In the genomic region with DNA sequence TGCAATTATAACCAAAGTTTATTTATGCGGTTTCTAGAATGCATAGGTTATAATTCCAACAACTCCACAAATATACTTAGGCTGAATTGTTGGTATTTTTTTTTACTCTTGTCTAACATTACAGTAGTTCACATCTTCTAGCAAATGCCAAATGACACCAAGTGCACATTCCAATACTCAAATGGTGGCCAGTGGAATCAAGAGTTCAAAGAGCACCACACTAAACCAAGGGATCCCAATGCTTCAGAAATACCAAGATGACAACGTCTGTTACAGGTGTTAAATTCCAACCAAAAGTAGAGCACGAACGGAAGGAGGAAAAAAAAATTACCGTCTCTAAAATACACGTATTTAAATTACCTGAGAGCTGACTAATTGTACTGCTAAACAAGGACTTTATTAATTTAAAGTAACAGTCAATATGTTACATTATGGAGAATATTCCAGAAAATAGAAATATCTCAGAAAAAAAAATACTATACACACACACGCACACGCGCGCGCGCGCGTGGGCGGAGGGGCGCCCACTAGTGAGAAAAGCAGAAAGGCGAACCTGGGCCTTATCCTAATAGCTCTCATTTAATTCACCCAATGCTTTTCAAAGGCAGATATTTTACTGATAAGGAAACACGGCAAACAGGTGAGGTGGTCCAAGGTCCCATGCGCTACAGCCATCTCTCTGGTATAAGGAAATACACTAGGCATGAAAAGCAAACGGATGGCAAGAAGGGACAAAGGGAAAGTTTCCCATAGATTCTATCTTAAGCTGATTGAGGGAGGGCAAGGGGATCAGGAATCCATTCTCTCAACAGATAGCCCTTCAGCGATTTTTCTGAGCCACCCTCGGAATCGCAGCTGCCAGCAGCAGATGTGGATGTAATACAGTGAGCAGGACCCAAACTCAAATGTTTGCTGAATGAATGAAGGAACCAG, we compare ENCODE assay signal across 1 cellular context.
TF ChIP-seq lines count a peak whose summit lies in the region.

No MANE protein-coding gene starts in this region.

TF ChIP-seq in GM23338, 12 proteins besides CTCF, POLR2A, EP300 and RAD21 (continued from another document):
- TF ChIP-seq, protein P1, sequence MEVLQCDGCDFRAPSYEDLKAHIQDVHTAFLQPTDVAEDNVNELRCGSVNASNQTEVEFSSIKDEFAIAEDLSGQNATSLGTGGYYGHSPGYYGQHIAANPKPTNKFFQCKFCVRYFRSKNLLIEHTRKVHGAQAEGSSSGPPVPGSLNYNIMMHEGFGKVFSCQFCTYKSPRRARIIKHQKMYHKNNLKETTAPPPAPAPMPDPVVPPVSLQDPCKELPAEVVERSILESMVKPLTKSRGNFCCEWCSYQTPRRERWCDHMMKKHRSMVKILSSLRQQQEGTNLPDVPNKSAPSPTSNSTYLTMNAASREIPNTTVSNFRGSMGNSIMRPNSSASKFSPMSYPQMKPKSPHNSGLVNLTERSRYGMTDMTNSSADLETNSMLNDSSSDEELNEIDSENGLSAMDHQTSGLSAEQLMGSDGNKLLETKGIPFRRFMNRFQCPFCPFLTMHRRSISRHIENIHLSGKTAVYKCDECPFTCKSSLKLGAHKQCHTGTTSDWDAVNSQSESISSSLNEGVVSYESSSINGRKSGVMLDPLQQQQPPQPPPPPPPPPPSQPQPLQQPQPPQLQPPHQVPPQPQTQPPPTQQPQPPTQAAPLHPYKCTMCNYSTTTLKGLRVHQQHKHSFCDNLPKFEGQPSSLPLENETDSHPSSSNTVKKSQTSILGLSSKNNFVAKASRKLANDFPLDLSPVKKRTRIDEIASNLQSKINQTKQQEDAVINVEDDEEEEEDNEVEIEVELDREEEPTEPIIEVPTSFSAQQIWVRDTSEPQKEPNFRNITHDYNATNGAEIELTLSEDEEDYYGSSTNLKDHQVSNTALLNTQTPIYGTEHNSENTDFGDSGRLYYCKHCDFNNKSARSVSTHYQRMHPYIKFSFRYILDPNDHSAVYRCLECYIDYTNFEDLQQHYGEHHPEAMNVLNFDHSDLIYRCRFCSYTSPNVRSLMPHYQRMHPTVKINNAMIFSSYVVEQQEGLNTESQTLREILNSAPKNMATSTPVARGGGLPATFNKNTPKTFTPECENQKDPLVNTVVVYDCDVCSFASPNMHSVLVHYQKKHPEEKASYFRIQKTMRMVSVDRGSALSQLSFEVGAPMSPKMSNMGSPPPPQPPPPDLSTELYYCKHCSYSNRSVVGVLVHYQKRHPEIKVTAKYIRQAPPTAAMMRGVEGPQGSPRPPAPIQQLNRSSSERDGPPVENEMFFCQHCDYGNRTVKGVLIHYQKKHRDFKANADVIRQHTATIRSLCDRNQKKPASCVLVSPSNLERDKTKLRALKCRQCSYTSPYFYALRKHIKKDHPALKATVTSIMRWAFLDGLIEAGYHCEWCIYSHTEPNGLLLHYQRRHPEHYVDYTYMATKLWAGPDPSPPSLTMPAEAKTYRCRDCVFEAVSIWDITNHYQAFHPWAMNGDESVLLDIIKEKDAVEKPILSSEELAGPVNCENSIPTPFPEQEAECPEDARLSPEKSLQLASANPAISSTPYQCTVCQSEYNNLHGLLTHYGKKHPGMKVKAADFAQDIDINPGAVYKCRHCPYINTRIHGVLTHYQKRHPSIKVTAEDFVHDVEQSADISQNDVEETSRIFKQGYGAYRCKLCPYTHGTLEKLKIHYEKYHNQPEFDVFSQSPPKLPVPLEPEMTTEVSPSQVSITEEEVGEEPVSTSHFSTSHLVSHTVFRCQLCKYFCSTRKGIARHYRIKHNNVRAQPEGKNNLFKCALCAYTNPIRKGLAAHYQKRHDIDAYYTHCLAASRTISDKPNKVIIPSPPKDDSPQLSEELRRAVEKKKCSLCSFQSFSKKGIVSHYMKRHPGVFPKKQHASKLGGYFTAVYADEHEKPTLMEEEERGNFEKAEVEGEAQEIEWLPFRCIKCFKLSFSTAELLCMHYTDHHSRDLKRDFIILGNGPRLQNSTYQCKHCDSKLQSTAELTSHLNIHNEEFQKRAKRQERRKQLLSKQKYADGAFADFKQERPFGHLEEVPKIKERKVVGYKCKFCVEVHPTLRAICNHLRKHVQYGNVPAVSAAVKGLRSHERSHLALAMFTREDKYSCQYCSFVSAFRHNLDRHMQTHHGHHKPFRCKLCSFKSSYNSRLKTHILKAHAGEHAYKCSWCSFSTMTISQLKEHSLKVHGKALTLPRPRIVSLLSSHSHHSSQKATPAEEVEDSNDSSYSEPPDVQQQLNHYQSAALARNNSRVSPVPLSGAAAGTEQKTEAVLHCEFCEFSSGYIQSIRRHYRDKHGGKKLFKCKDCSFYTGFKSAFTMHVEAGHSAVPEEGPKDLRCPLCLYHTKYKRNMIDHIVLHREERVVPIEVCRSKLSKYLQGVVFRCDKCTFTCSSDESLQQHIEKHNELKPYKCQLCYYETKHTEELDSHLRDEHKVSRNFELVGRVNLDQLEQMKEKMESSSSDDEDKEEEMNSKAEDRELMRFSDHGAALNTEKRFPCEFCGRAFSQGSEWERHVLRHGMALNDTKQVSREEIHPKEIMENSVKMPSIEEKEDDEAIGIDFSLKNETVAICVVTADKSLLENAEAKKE (CRISPR knock-in tag; IDR thresholded peaks at IDR 0.05): no peak
- TF ChIP-seq EZH2 (IDR thresholded peaks at IDR 0.05; ENCODE audit: low read depth, unreplicated experiment): no peak
- no peak for TF ChIP-seq POLR2AphosphoS5 (IDR thresholded peaks at IDR 0.05; ENCODE audit: low read depth)
- TF ChIP-seq JUNB (IDR thresholded peaks at IDR 0.05; ENCODE audit: unreplicated experiment): no peak
- no peak for TF ChIP-seq REST (IDR thresholded peaks at IDR 0.05; ENCODE audit: unreplicated experiment)
TF ChIP-seq in GM23338: peak in this region for 0.
